Comparison of ENCODE assay signal across 13 cellular contexts in genomic region chr1:108841703-108842102, GRCh38. TPM values are rescaled to one million over a fixed set of nuclear protein-coding genes. Genes with fewer than 3 reads are reported as not detected.
"Had no signal": no experiment of that assay in that cellular context is flagged by ENCODE, and none has a peak within 500 bp of the region (broad histone marks: within the 10 kb centered on the region; RNA-seq: fewer than 3 reads in every experiment).

No MANE protein-coding gene starts in this region.

- ATAC-seq: mucosa of descending colon; natural killer cell treated with Interleukin-12 subunit alpha and Interleukin-12 subunit beta and Interleukin-15 and Interleukin-18, amount 100 ng/mL, for 72 hours had no signal

- H3K27ac Mint-ChIP-seq: activated CD4-positive, alpha-beta T cell treated with anti-CD3 and anti-CD28 coated beads, Interleukin-2, amount 10 ng/mL, durations not matched to agents 7 days and 5 days; activated naive CD8-positive, alpha-beta T cell treated with anti-CD3 and anti-CD28 coated beads for 36 hours; memory B cell; natural killer cell treated with Interleukin-12 subunit alpha and Interleukin-12 subunit beta and Interleukin-15 and Interleukin-18, amount 100 ng/mL, for 72 hours had no signal

- H3K27me3 ChIP-seq: heart left ventricle, stomach, vagina had no signal

- H3K4me3 ChIP-seq: heart left ventricle, mucosa of descending colon, stomach, vagina had no signal

- H3K36me3 ChIP-seq: heart left ventricle, stomach, vagina had no signal

- H3K36me3 Mint-ChIP-seq: activated naive CD8-positive, alpha-beta T cell treated with anti-CD3 and anti-CD28 coated beads for 36 hours; memory B cell; natural killer cell treated with Interleukin-12 subunit alpha and Interleukin-12 subunit beta and Interleukin-15 and Interleukin-18, amount 100 ng/mL, for 72 hours had no signal

- DNase-seq: activated CD4-positive, alpha-beta T cell treated with anti-CD3 and anti-CD28 coated beads, Interleukin-2, amount 10 ng/mL, durations not matched to agents 7 days and 5 days; activated naive CD8-positive, alpha-beta T cell treated with anti-CD3 and anti-CD28 coated beads for 36 hours; cerebellar nuclear complex; effector memory CD4-positive, alpha-beta T cell; heart left ventricle; mucosa of descending colon; nucleus accumbens; stimulated activated CD4-positive, alpha-beta T cell treated with anti-CD3 and anti-CD28 coated beads, Interleukin-12 subunit alpha, Interleukin-12 subunit beta, amount 100 ng/mL, for 4 hours; stimulated activated CD4-positive, alpha-beta T cell treated with anti-CD3 and anti-CD28 coated beads, Interleukin-2, amount 100 ng/mL, for 24 hours; stomach had no signal

- H3K9me3 ChIP-seq: mucosa of descending colon, stomach, vagina had no signal

- H3K4me3 Mint-ChIP-seq: activated CD4-positive, alpha-beta T cell treated with anti-CD3 and anti-CD28 coated beads, Interleukin-2, amount 10 ng/mL, durations not matched to agents 7 days and 5 days; activated naive CD8-positive, alpha-beta T cell treated with anti-CD3 and anti-CD28 coated beads for 36 hours; memory B cell; natural killer cell treated with Interleukin-12 subunit alpha and Interleukin-12 subunit beta and Interleukin-15 and Interleukin-18, amount 100 ng/mL, for 72 hours had no signal

- H3K9me3 Mint-ChIP-seq: memory B cell; natural killer cell treated with Interleukin-12 subunit alpha and Interleukin-12 subunit beta and Interleukin-15 and Interleukin-18, amount 100 ng/mL, for 72 hours had no signal

- H3K4me1 Mint-ChIP-seq: activated CD4-positive, alpha-beta T cell treated with anti-CD3 and anti-CD28 coated beads, Interleukin-2, amount 10 ng/mL, durations not matched to agents 7 days and 5 days; activated naive CD8-positive, alpha-beta T cell treated with anti-CD3 and anti-CD28 coated beads for 36 hours; memory B cell had no signal

- H3K27me3 Mint-ChIP-seq: memory B cell had no signal

RNA-seq across cellular contexts. Expression of gene AKNAD1, which starts 15.2 kb away (rescaled TPM):
- total RNA-seq: activated CD4-positive, alpha-beta T cell treated with anti-CD3 and anti-CD28 coated beads, Interleukin-2, amount 10 ng/mL, durations not matched to agents 7 days and 5 days; activated naive CD8-positive, alpha-beta T cell treated with anti-CD3 and anti-CD28 coated beads for 36 hours; natural killer cell treated with Interleukin-12 subunit alpha and Interleukin-12 subunit beta and Interleukin-15 and Interleukin-18, amount 100 ng/mL, for 72 hours had no signal
